In the genomic region with DNA sequence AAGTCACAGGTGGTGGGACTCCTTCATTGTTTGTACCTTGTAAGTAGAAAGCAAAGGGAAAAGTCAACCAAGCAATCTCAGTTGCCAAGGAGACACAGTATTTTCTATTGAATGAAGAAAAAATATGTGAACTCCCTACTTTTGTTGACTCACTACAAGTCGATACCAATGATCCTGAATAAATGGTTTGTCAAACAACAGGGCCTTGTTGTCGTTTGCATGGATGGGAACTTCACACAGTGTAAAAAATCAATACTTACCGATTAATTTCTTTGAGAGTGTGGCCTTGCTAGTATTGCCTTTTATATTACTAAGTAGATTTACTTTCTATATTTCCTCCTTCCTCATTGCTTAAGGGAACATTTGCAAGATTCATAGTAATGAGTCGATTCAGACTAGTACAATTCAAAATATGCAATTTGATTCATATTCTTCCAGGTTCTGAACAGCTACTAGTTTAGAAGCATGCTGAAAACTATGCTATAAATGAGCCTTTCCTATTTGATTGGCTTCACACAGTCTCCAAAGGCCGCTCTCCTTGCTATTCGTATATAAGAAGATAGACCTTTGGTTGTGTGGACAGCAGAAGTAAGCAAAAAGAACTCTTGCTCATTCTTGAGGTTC, we compare ENCODE assay signal across 26 cellular contexts.
A peak's percentile ranks its signal among the peaks of the same experiment; 100 is the strongest.
DNase-seq lines count a peak whose midpoint lies in the region; ATAC-seq, FAIRE-seq and TF ChIP-seq lines count a peak whose summit lies in the region.
"Had no signal": no experiment of that assay in that cellular context is flagged by ENCODE, and none has a peak within 500 bp of the region (broad histone marks: within the 10 kb centered on the region; RNA-seq: fewer than 3 reads in every experiment).

No MANE protein-coding gene starts in this region.

- H3K4me1 ChIP-seq in body of pancreas = peaks cover 34% of the 10 kb centered on the region
- no peaks in the 10 kb centered on the region for H3K4me1 ChIP-seq in lower lobe of right lung
- H3K4me1 ChIP-seq in skeletal muscle tissue (ENCODE audit: control insufficient read depth in 3 of 3, insufficient read depth in 3 of 3, low read length in 3 of 3) = peaks cover 3 to 20% (median 6%) of the 10 kb centered on the region in 3 donors

- no peak overlapping the region for H3K9ac ChIP-seq in skeletal muscle tissue (ENCODE audit: low read depth in 1 of 3, low read length in 3 of 3)

- peak overlapping the region; percentile 73 for H3K4me3 Mint-ChIP-seq in HFFc6
- H3K4me3 Mint-ChIP-seq: activated B cell treated with CpG ODN at 0.5 μM for 24 hours; activated naive CD4-positive, alpha-beta T cell treated with anti-CD3 and anti-CD28 coated beads, Interleukin-2, amount 50 U/mL, for 24 hours; activated T-helper 17 cell treated with anti-CD3 and anti-CD28 coated beads, Interleukin-2, amount 50 U/mL, for 72 hours; CD8-positive, alpha-beta T cell; central memory CD8-positive, alpha-beta T cell had no signal

- H3K27ac ChIP-seq in body of pancreas (peak overlapping the region in 3 of 4 donors; percentile 14 to 64 (median 53)), lower lobe of right lung (peak overlapping the region; percentile 13), skeletal muscle tissue (ENCODE audit: low read depth, low read length) (peak overlapping the region; percentile 86)

- no peak for FAIRE-seq in D721Med (lab: Jason Lieb, UNC)
- FAIRE-seq: G401.6, HTR-8/SVneo had no signal

- peak overlapping the region; percentile 86 for H3K27ac Mint-ChIP-seq in HFFc6
- H3K27ac Mint-ChIP-seq: activated B cell treated with CpG ODN at 0.5 μM for 24 hours; activated naive CD4-positive, alpha-beta T cell treated with anti-CD3 and anti-CD28 coated beads, Interleukin-2, amount 50 U/mL, for 24 hours; activated T-helper 17 cell treated with anti-CD3 and anti-CD28 coated beads, Interleukin-2, amount 50 U/mL, for 72 hours; CD8-positive, alpha-beta T cell had no signal

- TF ChIP-seq CTCF in HFFc6 (IDR thresholded peaks at IDR 0.05) (no peak), body of pancreas (IDR thresholded peaks at IDR 0.05) (no peak), lower lobe of right lung (IDR thresholded peaks at IDR 0.05) (no peak), D721Med (IDR thresholded peaks at IDR 0.05; ENCODE audit: insufficient read depth, missing control alignments) (no peak)

- H3K27me3 ChIP-seq in body of pancreas (no peaks in the 10 kb centered on the region), lower lobe of right lung (ENCODE audit: low read depth) (peaks cover 5% of the 10 kb centered on the region), skeletal muscle tissue (ENCODE audit: control insufficient read depth in 3 of 3, insufficient read depth in 3 of 3, low read length in 3 of 3) (no peaks in the 10 kb centered on the region)
- H3K27me3 ChIP-seq: sigmoid colon had no signal

- H3K4me1 Mint-ChIP-seq in HFFc6 (ENCODE audit: low read depth) = peaks cover 36% of the 10 kb centered on the region
- H3K4me1 Mint-ChIP-seq: activated B cell treated with CpG ODN at 0.5 μM for 24 hours; activated naive CD4-positive, alpha-beta T cell treated with anti-CD3 and anti-CD28 coated beads, Interleukin-2, amount 50 U/mL, for 24 hours; activated T-helper 17 cell treated with anti-CD3 and anti-CD28 coated beads, Interleukin-2, amount 50 U/mL, for 72 hours; central memory CD8-positive, alpha-beta T cell had no signal

- peak; percentile 54 for ATAC-seq in body of pancreas
- ATAC-seq in lower lobe of right lung = no peak
- no peak for ATAC-seq in GM21737 (IDR thresholded peaks at IDR 0.05; ENCODE audit: unreplicated experiment)
- ATAC-seq: activated T-helper 17 cell treated with anti-CD3 and anti-CD28 coated beads, Interleukin-2, amount 50 U/mL, for 72 hours; CD8-positive, alpha-beta T cell had no signal

- H3K36me3 Mint-ChIP-seq in HFFc6 (ENCODE audit: low read depth) = no peaks in the 10 kb centered on the region
- H3K36me3 Mint-ChIP-seq: activated naive CD4-positive, alpha-beta T cell treated with anti-CD3 and anti-CD28 coated beads, Interleukin-2, amount 50 U/mL, for 24 hours; CD8-positive, alpha-beta T cell had no signal

- 27 to 29% methylated on average over 6 of the region's 6 CpGs for WGBS in body of pancreas, 2 donors

- H3K36me3 ChIP-seq in body of pancreas (replicated peaks in 1 of 2; ENCODE audit: insufficient read depth in 1 of 2, low read depth in 2 of 2) = no peaks in the 10 kb centered on the region
- H3K36me3 ChIP-seq in lower lobe of right lung = no peaks in the 10 kb centered on the region
- H3K36me3 ChIP-seq in skeletal muscle tissue (ENCODE audit: control insufficient read depth in 3 of 3, insufficient read depth in 3 of 3, low read length in 3 of 3) = no peaks in the 10 kb centered on the region
- H3K36me3 ChIP-seq: heart right ventricle, sigmoid colon, stomach had no signal

- DNase-seq in HFFc6 (peak; percentile 8), body of pancreas (no peak), lower lobe of right lung (no peak), D721Med (ENCODE audit: insufficient read length, low spot score) (no peak), NCI-H1694 (lab: John Stamatoyannopoulos, UW) (no peak), middle frontal gyrus (ENCODE audit: extremely low spot score, low spot score) (no peak)
- DNase-seq: activated B cell treated with CpG ODN at 0.5 μM for 24 hours; activated CD4-positive, alpha-beta T cell treated with anti-CD3 and anti-CD28 coated beads, Interleukin-2, amount 50 U/mL, for 48 hours; activated CD8-positive, alpha-beta memory T cell treated with anti-CD3 and anti-CD28 coated beads, Interleukin-2, amount 50 U/mL, for 4 hours; anterior cingulate cortex; CD8-positive, alpha-beta T cell; heart right ventricle; left cardiac atrium; NCI-H1930; NCI-H69; posterior cingulate gyrus; sigmoid colon; stomach; SW 1271 had no signal

- H3K9me3 ChIP-seq in body of pancreas (no peaks in the 10 kb centered on the region), lower lobe of right lung (no peaks in the 10 kb centered on the region), skeletal muscle tissue (ENCODE audit: control insufficient read depth in 3 of 3, low read length in 3 of 3) (no peaks in the 10 kb centered on the region)
- H3K9me3 ChIP-seq: heart right ventricle, sigmoid colon, stomach had no signal

- H3K4me3 ChIP-seq in body of pancreas (no peak overlapping the region), lower lobe of right lung (no peak overlapping the region), skeletal muscle tissue (ENCODE audit: low read length in 3 of 3) (no peak overlapping the region)
- H3K4me3 ChIP-seq: heart right ventricle, sigmoid colon, stomach had no signal

- no peaks in the 10 kb centered on the region for H3K9me3 Mint-ChIP-seq in HFFc6
- H3K9me3 Mint-ChIP-seq: activated B cell treated with CpG ODN at 0.5 μM for 24 hours; activated naive CD4-positive, alpha-beta T cell treated with anti-CD3 and anti-CD28 coated beads, Interleukin-2, amount 50 U/mL, for 24 hours; activated T-helper 17 cell treated with anti-CD3 and anti-CD28 coated beads, Interleukin-2, amount 50 U/mL, for 72 hours; CD8-positive, alpha-beta T cell; central memory CD8-positive, alpha-beta T cell had no signal

- TF ChIP-seq POLR2A in body of pancreas (IDR thresholded peaks at IDR 0.05) = no peak

- H3K27me3 Mint-ChIP-seq in HFFc6 (ENCODE audit: insufficient read depth) = 0 out of 2 replicates have a peak, but pooled peaks cover 2% of the 10 kb centered on the region

- intact Hi-C loops in body of pancreas (cut with DNase I) = no loop called here
- intact Hi-C loops in lower lobe of right lung (cut with DNase I) = no loop called here

Comparison
In these comparisons a context has a peak if more than half of its experiments do, and no peak if none do; other contexts are left out.
1. H3K27ac ChIP-seq: peak in every context shown above with its lines; median percentile 86 in skeletal muscle tissue; 53 in body of pancreas; 13 in lower lobe of right lung.